9 cellular contexts compared by ENCODE assay signal in the genomic region with DNA sequence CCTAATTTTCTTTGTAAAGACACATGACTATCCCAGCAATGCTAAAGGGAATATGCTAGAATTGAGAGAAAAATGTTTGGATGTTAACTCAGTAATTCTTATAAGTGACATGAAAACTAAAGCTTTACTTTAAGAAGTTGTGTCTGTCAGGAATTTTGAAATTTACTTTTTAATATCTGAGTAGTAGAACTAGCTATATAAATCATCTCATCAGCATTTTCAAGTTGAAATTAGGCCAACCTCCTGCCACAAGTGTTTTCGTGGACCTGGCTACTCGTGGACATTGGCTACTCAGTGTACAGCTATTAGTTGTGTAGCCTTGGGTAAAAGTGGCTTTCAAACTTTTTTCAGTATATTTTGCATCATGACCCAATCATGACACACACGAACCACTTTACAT.
DNase-seq lines count a peak whose midpoint lies in the region; ATAC-seq and TF ChIP-seq lines count a peak whose summit lies in the region.
"Had no signal": no experiment of that assay in that cellular context is flagged by ENCODE, and none has a peak within 500 bp of the region (broad histone marks: within the 10 kb centered on the region; RNA-seq: fewer than 3 reads in every experiment).

No MANE protein-coding gene starts in this region.

- H3K27me3 Mint-ChIP-seq in CD8-positive, alpha-beta memory T cell = no peaks in the 10 kb centered on the region

- ATAC-seq in HG03025 (IDR thresholded peaks at IDR 0.05; ENCODE audit: low FRiP score, unreplicated experiment) = no peak
- ATAC-seq: foreskin keratinocyte had no signal

- peak overlapping the region; percentile 71 to 92 (median 86) for H3K27ac Mint-ChIP-seq in CD8-positive, alpha-beta memory T cell

- no peaks in the 10 kb centered on the region for H3K36me3 ChIP-seq in CD8-positive, alpha-beta memory T cell (ENCODE audit: insufficient read depth, low read length)
- no peaks in the 10 kb centered on the region for H3K36me3 ChIP-seq in Peyer's patch
- no peaks in the 10 kb centered on the region for H3K36me3 ChIP-seq in esophagus muscularis mucosa

- H3K9me3 ChIP-seq in CD8-positive, alpha-beta memory T cell (ENCODE audit: low read length) = no peaks in the 10 kb centered on the region
- no peaks in the 10 kb centered on the region for H3K9me3 ChIP-seq in Peyer's patch
- no peaks in the 10 kb centered on the region for H3K9me3 ChIP-seq in esophagus muscularis mucosa

- no peak for TF ChIP-seq EP300 in esophagus muscularis mucosa (IDR thresholded peaks at IDR 0.05)

- TF ChIP-seq CTCF in Peyer's patch (IDR thresholded peaks at IDR 0.05) (no peak), esophagus muscularis mucosa (IDR thresholded peaks at IDR 0.05) (no peak)

- peak overlapping the region; percentile 45 for H3K4me3 ChIP-seq in CD8-positive, alpha-beta memory T cell (ENCODE audit: low read length)
- H3K4me3 ChIP-seq in Peyer's patch (no peak overlapping the region), esophagus muscularis mucosa (no peak overlapping the region), skin epidermis (no peak overlapping the region)

- peaks cover 0 to 6% (median 1%) of the 10 kb centered on the region in 3 donors for H3K36me3 Mint-ChIP-seq in CD8-positive, alpha-beta memory T cell

- no peak for DNase-seq in CD8-positive, alpha-beta memory T cell
- DNase-seq in Peyer's patch = no peak
- DNase-seq in esophagus muscularis mucosa (ENCODE audit: extremely low spot score) = no peak
- no peak for DNase-seq in OCI-M2 (lab: John Stamatoyannopoulos, UW; ENCODE audit: unreplicated experiment)
- no peak for DNase-seq in T-helper 9 cell
- DNase-seq: activated CD4-positive, alpha-beta T cell treated with anti-CD3 and anti-CD28 coated beads for 48 hours; foreskin keratinocyte had no signal

- H3K4me3 Mint-ChIP-seq in CD8-positive, alpha-beta memory T cell = peak overlapping the region; percentile 77 to 87 (median 86)

- H3K9me3 Mint-ChIP-seq in CD8-positive, alpha-beta memory T cell = no peaks in the 10 kb centered on the region

- 61% methylated on average over 3 of the region's 3 CpGs for WGBS in esophagus muscularis mucosa

- CTCF ChIA-PET in CD8-positive, alpha-beta memory T cell (lab: Charles Lee) = interaction anchor here (0.8 to 2.0 kb wide), 4 partner anchors 8 to 194 kb away, joined by 3 to 7 read pairs (median 4); no protein-coding TSS in a partner anchor

- H3K27me3 ChIP-seq in CD8-positive, alpha-beta memory T cell (ENCODE audit: insufficient read depth, low read length, poor library complexity, severe bottlenecking) = no peaks in the 10 kb centered on the region
- H3K27me3 ChIP-seq in Peyer's patch (no peaks in the 10 kb centered on the region), esophagus muscularis mucosa (no peaks in the 10 kb centered on the region)
- H3K27me3 ChIP-seq: foreskin keratinocyte had no signal

- POLR2A ChIA-PET in CD8-positive, alpha-beta memory T cell (lab: Charles Lee) = interaction anchor here (0.6 kb wide), 1 partner anchor 20 kb away, joined by 4 read pairs; no protein-coding TSS in a partner anchor

- intact Hi-C loops in esophagus muscularis mucosa (cut with DNase I) = no loop called here

- H3K27ac ChIP-seq in CD8-positive, alpha-beta memory T cell (ENCODE audit: low read depth, low read length) = no peak overlapping the region
- H3K27ac ChIP-seq in Peyer's patch = peak overlapping the region in 3 of 4 donors; percentile 37 to 72 (median 65)
- peak overlapping the region; percentile 50 to 64 (median 58) for H3K27ac ChIP-seq in esophagus muscularis mucosa (replicated peaks in 1 of 4)
- H3K27ac ChIP-seq in skin epidermis = peak overlapping the region in 14 of 21 experiments; percentile 20 to 76 (median 63)
- H3K27ac ChIP-seq: foreskin keratinocyte had no signal

- no peak for TF ChIP-seq POLR2A in Peyer's patch (IDR thresholded peaks at IDR 0.05)
- TF ChIP-seq POLR2A in esophagus muscularis mucosa (IDR thresholded peaks at IDR 0.05; ENCODE audit: low read depth) = no peak

- H3K4me1 ChIP-seq in CD8-positive, alpha-beta memory T cell (ENCODE audit: insufficient read depth, low read length) = peaks cover 94% of the 10 kb centered on the region
- H3K4me1 ChIP-seq in Peyer's patch = peaks cover 0 to 59% (median 17%) of the 10 kb centered on the region in 4 donors
- peaks cover 82 to 96% (median 85%) of the 10 kb centered on the region in 4 donors for H3K4me1 ChIP-seq in esophagus muscularis mucosa

- H3K4me1 Mint-ChIP-seq in CD8-positive, alpha-beta memory T cell = peaks cover 91 to 96% (median 95%) of the 10 kb centered on the region in 3 donors
